Comparison of ENCODE assay signal across 21 cellular contexts in the genomic region with DNA sequence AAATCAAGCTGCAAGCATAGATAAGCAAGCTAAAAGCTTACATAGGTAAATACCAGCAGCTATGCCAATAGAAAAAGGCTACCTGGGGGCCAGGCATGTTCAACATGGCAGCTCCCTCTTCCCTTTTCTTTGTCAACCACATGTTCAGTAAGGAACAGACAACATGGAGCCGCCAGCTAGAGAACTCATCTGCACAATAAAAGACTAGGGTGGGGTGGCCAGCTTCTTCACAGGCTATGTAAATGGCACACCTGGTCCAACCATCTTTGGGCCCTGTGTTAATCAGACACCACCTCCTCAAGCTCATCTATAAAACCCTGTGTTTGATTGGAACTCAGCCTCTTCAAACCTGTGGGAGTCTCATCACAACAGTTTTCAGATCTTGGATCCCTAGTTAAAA.
"Had no signal": no experiment of that assay in that cellular context is flagged by ENCODE, and none has a peak within 500 bp of the region (broad histone marks: within the 10 kb centered on the region; RNA-seq: fewer than 3 reads in every experiment).

No MANE protein-coding gene starts in this region.

- H3K27ac Mint-ChIP-seq: naive thymus-derived CD4-positive, alpha-beta T cell; nephron progenitor cell; stimulated activated naive B cell treated with anti-CD40 and anti-IgM and Interleukin-4, amounts not matched to agents 10 μg/mL and 1 μg/mL and 100 μg/mL, for 72 hours; stimulated activated naive CD8-positive, alpha-beta T cell treated with anti-CD3 and anti-CD28 coated beads, Interleukin-15, amount 100 ng/mL, for 72 hours had no signal

- H3K9me3 ChIP-seq: heart left ventricle, neutrophil, spleen, testis, upper lobe of right lung, vagina had no signal

- H3K4me3 ChIP-seq: dorsolateral prefrontal cortex, heart left ventricle, spleen, testis, tibial nerve, upper lobe of right lung, vagina had no signal

- H3K36me3 ChIP-seq: heart left ventricle, neutrophil, spleen, tibial nerve, upper lobe of right lung, vagina had no signal

- H3K4me1 Mint-ChIP-seq: naive thymus-derived CD4-positive, alpha-beta T cell; stimulated activated naive B cell treated with anti-CD40 and anti-IgM and Interleukin-4, amounts not matched to agents 10 μg/mL and 1 μg/mL and 100 μg/mL, for 72 hours; stimulated activated naive CD8-positive, alpha-beta T cell treated with anti-CD3 and anti-CD28 coated beads, Interleukin-15, amount 100 ng/mL, for 72 hours had no signal

- ATAC-seq: esophagus mucosa; heart left ventricle; naive thymus-derived CD4-positive, alpha-beta T cell; sciatic nerve; stimulated activated naive B cell treated with anti-CD40 and anti-IgM and Interleukin-4, amounts not matched to agents 10 μg/mL and 1 μg/mL and 100 μg/mL, for 72 hours; stimulated activated naive CD8-positive, alpha-beta T cell treated with anti-CD3 and anti-CD28 coated beads, Interleukin-15, amount 100 ng/mL, for 72 hours; upper lobe of right lung had no signal

- H3K36me3 Mint-ChIP-seq: naive thymus-derived CD4-positive, alpha-beta T cell; stimulated activated naive B cell treated with anti-CD40 and anti-IgM and Interleukin-4, amounts not matched to agents 10 μg/mL and 1 μg/mL and 100 μg/mL, for 72 hours had no signal

- H3K9me3 Mint-ChIP-seq: naive thymus-derived CD4-positive, alpha-beta T cell; stimulated activated naive B cell treated with anti-CD40 and anti-IgM and Interleukin-4, amounts not matched to agents 10 μg/mL and 1 μg/mL and 100 μg/mL, for 72 hours; stimulated activated naive CD8-positive, alpha-beta T cell treated with anti-CD3 and anti-CD28 coated beads, Interleukin-15, amount 100 ng/mL, for 72 hours had no signal

- H3K4me1 ChIP-seq: heart left ventricle, spleen, testis, tibial nerve, upper lobe of right lung, vagina had no signal

- DNase-seq: dorsolateral prefrontal cortex; effector memory CD4-positive, alpha-beta T cell; heart left ventricle; hippocampal formation; kidney glomerular epithelial cell; mesendoderm; naive thymus-derived CD4-positive, alpha-beta T cell; nephron progenitor cell; spleen; stimulated activated CD4-positive, alpha-beta T cell treated with anti-CD3 and anti-CD28 coated beads, Interleukin-15, amount 100 ng/mL, for 24 hours; stimulated activated CD4-positive, alpha-beta T cell treated with anti-CD3 and anti-CD28 coated beads, Interleukin-1b, Interleukin-23, amount 100 ng/mL, for 48 hours; stimulated activated CD4-positive, alpha-beta T cell treated with anti-CD3 and anti-CD28 coated beads, Interleukin-4, amount 100 ng/mL, for 24 hours; stimulated activated naive B cell treated with anti-CD40 and anti-IgM and Interleukin-4, amounts not matched to agents 10 μg/mL and 1 μg/mL and 100 μg/mL, for 72 hours; stimulated activated naive CD8-positive, alpha-beta T cell treated with anti-CD3 and anti-CD28 coated beads, Interleukin-15, amount 100 ng/mL, for 72 hours; testis; upper lobe of right lung had no signal

- H3K27me3 ChIP-seq: dorsolateral prefrontal cortex, testis, tibial nerve, vagina had no signal

- H3K27me3 Mint-ChIP-seq: stimulated activated naive B cell treated with anti-CD40 and anti-IgM and Interleukin-4, amounts not matched to agents 10 μg/mL and 1 μg/mL and 100 μg/mL, for 72 hours had no signal

- H3K4me3 Mint-ChIP-seq: naive thymus-derived CD4-positive, alpha-beta T cell; nephron progenitor cell; stimulated activated naive B cell treated with anti-CD40 and anti-IgM and Interleukin-4, amounts not matched to agents 10 μg/mL and 1 μg/mL and 100 μg/mL, for 72 hours; stimulated activated naive CD8-positive, alpha-beta T cell treated with anti-CD3 and anti-CD28 coated beads, Interleukin-15, amount 100 ng/mL, for 72 hours had no signal
